1 cellular context compared by ENCODE assay signal in the genomic region with DNA sequence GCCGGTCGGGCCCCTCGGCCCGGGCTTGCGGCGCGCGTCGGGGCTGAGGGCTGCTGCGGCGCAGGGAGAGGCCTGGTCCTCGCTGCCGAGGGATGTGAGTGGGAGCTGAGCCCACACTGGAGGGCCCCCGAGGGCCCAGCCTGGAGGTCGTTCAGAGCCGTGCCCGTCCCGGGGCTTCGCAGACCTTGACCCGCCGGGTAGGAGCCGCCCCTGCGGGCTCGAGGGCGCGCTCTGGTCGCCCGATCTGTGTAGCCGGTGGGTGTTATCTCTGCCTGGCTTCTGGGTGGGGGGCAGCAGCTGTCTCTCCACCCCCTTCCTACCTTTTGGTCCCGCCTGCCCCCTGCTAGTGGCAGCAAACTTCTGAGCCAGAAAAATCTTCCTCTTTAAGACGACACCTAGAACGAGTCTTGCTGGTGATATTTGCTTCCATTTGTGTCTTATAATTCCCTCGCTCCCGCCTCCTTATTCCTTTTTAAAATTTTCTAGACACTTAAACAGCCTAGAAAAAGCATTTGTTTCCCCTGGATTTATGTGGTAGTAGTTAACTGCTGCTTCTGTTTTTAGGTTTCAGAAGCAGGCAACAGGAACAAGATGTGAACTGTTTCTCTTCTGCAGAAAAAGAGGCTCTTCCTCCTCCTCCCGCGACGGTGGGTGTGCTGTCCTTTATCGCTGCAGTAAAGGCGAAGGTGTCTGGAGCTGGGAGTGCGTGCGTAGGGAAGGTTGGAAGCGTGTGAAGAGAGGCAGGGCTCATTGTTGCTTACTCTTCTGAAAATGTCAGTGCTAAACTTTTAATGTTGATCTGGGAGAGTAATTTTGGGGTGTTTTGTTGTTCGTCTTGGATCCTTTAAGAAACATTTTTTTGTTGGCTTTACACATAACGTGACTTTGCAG.
A peak's percentile ranks its signal among the peaks of the same experiment; 100 is the strongest.
TF ChIP-seq lines count a peak whose summit lies in the region.

No MANE protein-coding gene starts in this region.

TF ChIP-seq in GM12878, 131 proteins besides CTCF, POLR2A, EP300 and RAD21:
- TF ChIP-seq, protein P1, sequence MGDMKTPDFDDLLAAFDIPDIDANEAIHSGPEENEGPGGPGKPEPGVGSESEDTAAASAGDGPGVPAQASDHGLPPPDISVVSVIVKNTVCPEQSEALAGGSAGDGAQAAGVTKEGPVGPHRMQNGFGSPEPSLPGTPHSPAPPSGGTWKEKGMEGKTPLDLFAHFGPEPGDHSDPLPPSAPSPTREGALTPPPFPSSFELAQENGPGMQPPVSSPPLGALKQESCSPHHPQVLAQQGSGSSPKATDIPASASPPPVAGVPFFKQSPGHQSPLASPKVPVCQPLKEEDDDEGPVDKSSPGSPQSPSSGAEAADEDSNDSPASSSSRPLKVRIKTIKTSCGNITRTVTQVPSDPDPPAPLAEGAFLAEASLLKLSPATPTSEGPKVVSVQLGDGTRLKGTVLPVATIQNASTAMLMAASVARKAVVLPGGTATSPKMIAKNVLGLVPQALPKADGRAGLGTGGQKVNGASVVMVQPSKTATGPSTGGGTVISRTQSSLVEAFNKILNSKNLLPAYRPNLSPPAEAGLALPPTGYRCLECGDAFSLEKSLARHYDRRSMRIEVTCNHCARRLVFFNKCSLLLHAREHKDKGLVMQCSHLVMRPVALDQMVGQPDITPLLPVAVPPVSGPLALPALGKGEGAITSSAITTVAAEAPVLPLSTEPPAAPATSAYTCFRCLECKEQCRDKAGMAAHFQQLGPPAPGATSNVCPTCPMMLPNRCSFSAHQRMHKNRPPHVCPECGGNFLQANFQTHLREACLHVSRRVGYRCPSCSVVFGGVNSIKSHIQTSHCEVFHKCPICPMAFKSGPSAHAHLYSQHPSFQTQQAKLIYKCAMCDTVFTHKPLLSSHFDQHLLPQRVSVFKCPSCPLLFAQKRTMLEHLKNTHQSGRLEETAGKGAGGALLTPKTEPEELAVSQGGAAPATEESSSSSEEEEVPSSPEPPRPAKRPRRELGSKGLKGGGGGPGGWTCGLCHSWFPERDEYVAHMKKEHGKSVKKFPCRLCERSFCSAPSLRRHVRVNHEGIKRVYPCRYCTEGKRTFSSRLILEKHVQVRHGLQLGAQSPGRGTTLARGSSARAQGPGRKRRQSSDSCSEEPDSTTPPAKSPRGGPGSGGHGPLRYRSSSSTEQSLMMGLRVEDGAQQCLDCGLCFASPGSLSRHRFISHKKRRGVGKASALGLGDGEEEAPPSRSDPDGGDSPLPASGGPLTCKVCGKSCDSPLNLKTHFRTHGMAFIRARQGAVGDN (IDR thresholded peaks at IDR 0.05) = no peak; the same call in 1 of the 2 replicates
- TF ChIP-seq MTA3 (IDR thresholded peaks at IDR 0.05; ENCODE audit: borderline replicate concordance, low read length) (0 out of 2 replicates have a peak, but pooled peaks have one; percentile 26), SMARCA5 (IDR thresholded peaks at IDR 0.05) (no peak; the same call in none of the 2 replicates), SMC3 (IDR thresholded peaks at IDR 0.05; ENCODE audit: borderline replicate concordance, low read length) (peak; percentile 18; the same call in 1 of the 2 replicates), CBFB (IDR thresholded peaks at IDR 0.05; ENCODE audit: low read depth) (0 out of 2 replicates have a peak, but pooled peaks have one; percentile 34), SIN3A (IDR thresholded peaks at IDR 0.05; ENCODE audit: low read depth, low read length) (0 out of 2 replicates have a peak, but pooled peaks have one; percentile 31), RAD51 (IDR thresholded peaks at IDR 0.05) (no peak), NFIC (IDR thresholded peaks at IDR 0.05; ENCODE audit: low read depth, low read length) (0 out of 2 replicates have a peak, but pooled peaks have one; percentile 50), CREM (IDR thresholded peaks at IDR 0.05; ENCODE audit: low read depth) (0 out of 2 replicates have a peak, but pooled peaks have one; percentile 1), BACH1 (IDR thresholded peaks at IDR 0.05; ENCODE audit: borderline replicate concordance) (0 out of 2 replicates have a peak, but pooled peaks have one; percentile 7), ZNF24 (IDR thresholded peaks at IDR 0.05) (0 out of 2 replicates have a peak, but pooled peaks have one; percentile 53), NBN (IDR thresholded peaks at IDR 0.05) (0 out of 2 replicates have a peak, but pooled peaks have one; percentile 18), LARP7 (IDR thresholded peaks at IDR 0.05) (peak; percentile 76; the same call in 1 of the 2 replicates), ZNF207 (IDR thresholded peaks at IDR 0.05; ENCODE audit: borderline replicate concordance) (0 out of 2 replicates have a peak, but pooled peaks have one; percentile 6), ZNF217 (IDR thresholded peaks at IDR 0.05) (0 out of 2 replicates have a peak, but pooled peaks have one; percentile 85), SUZ12 (IDR thresholded peaks at IDR 0.05; ENCODE audit: unreplicated experiment) (no peak)
- TF ChIP-seq, protein P2, sequence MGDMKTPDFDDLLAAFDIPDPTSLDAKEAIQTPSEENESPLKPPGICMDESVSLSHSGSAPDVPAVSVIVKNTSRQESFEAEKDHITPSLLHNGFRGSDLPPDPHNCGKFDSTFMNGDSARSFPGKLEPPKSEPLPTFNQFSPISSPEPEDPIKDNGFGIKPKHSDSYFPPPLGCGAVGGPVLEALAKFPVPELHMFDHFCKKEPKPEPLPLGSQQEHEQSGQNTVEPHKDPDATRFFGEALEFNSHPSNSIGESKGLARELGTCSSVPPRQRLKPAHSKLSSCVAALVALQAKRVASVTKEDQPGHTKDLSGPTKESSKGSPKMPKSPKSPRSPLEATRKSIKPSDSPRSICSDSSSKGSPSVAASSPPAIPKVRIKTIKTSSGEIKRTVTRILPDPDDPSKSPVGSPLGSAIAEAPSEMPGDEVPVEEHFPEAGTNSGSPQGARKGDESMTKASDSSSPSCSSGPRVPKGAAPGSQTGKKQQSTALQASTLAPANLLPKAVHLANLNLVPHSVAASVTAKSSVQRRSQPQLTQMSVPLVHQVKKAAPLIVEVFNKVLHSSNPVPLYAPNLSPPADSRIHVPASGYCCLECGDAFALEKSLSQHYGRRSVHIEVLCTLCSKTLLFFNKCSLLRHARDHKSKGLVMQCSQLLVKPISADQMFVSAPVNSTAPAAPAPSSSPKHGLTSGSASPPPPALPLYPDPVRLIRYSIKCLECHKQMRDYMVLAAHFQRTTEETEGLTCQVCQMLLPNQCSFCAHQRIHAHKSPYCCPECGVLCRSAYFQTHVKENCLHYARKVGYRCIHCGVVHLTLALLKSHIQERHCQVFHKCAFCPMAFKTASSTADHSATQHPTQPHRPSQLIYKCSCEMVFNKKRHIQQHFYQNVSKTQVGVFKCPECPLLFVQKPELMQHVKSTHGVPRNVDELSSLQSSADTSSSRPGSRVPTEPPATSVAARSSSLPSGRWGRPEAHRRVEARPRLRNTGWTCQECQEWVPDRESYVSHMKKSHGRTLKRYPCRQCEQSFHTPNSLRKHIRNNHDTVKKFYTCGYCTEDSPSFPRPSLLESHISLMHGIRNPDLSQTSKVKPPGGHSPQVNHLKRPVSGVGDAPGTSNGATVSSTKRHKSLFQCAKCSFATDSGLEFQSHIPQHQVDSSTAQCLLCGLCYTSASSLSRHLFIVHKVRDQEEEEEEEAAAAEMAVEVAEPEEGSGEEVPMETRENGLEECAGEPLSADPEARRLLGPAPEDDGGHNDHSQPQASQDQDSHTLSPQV (IDR thresholded peaks at IDR 0.05) = 0 out of 2 replicates have a peak, but pooled peaks have one; percentile 41
- TF ChIP-seq, protein P3, sequence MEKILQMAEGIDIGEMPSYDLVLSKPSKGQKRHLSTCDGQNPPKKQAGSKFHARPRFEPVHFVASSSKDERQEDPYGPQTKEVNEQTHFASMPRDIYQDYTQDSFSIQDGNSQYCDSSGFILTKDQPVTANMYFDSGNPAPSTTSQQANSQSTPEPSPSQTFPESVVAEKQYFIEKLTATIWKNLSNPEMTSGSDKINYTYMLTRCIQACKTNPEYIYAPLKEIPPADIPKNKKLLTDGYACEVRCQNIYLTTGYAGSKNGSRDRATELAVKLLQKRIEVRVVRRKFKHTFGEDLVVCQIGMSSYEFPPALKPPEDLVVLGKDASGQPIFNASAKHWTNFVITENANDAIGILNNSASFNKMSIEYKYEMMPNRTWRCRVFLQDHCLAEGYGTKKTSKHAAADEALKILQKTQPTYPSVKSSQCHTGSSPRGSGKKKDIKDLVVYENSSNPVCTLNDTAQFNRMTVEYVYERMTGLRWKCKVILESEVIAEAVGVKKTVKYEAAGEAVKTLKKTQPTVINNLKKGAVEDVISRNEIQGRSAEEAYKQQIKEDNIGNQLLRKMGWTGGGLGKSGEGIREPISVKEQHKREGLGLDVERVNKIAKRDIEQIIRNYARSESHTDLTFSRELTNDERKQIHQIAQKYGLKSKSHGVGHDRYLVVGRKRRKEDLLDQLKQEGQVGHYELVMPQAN (conservative IDR thresholded peaks at IDR 0.05) = peak; percentile 53
- TF ChIP-seq, protein P4, sequence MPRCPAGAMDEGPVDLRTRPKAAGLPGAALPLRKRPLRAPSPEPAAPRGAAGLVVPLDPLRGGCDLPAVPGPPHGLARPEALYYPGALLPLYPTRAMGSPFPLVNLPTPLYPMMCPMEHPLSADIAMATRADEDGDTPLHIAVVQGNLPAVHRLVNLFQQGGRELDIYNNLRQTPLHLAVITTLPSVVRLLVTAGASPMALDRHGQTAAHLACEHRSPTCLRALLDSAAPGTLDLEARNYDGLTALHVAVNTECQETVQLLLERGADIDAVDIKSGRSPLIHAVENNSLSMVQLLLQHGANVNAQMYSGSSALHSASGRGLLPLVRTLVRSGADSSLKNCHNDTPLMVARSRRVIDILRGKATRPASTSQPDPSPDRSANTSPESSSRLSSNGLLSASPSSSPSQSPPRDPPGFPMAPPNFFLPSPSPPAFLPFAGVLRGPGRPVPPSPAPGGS (IDR thresholded peaks at IDR 0.05; ENCODE audit: borderline replicate concordance, insufficient read depth, low read depth, low read length, poor library complexity, severe bottlenecking) = peak; percentile 4
- TF ChIP-seq, protein P5, sequence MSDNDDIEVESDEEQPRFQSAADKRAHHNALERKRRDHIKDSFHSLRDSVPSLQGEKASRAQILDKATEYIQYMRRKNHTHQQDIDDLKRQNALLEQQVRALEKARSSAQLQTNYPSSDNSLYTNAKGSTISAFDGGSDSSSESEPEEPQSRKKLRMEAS (IDR thresholded peaks at IDR 0.05; ENCODE audit: low read depth, low read length) = peak; percentile 55; the same call in 1 of the 2 replicates
